8 cellular contexts compared by ENCODE assay signal in genomic region chr22:29269230-29269604, GRCh38. TPM values are rescaled to one million over a fixed set of nuclear protein-coding genes. Genes with fewer than 3 reads are reported as not detected.
DNase-seq lines count a peak whose midpoint lies in the region; ATAC-seq, FAIRE-seq and TF ChIP-seq lines count a peak whose summit lies in the region.

No MANE protein-coding gene starts in this region.

- POLR2A ChIA-PET in BJ (lab: Charles Lee), result no interaction called here

- ATAC-seq in naive B cell (ENCODE audit: low read depth in 2 of 2) (no peak), GM21825 (IDR thresholded peaks at IDR 0.05; ENCODE audit: unreplicated experiment) (no peak)

- no peaks in the 10 kb centered on the region for H3K27me3 Mint-ChIP-seq in naive B cell

- H3K4me3 ChIP-seq in BJ (ENCODE audit: low read depth, low read length) (peak overlapping the region; percentile 88), choroid plexus epithelial cell (ENCODE audit: low read depth, low read length) (peak overlapping the region; percentile 90)
- H3K4me3 ChIP-seq in Jurkat, Clone E6-1 (ENCODE audit: low read length), result peak overlapping the region; percentile 69

- H3K4me1 Mint-ChIP-seq in naive B cell, result peaks cover 46 to 61% (median 58%) of the 10 kb centered on the region in 3 donors

- no peaks in the 10 kb centered on the region for H3K27me3 ChIP-seq in BJ (ENCODE audit: control insufficient read depth, insufficient read depth, low read length)

- CTCF ChIA-PET in BJ (lab: Yijun Ruan, JAX), result interaction anchor here (1.6 kb wide), 1 partner anchor 24 kb away, joined by 4 read pairs; no protein-coding TSS in a partner anchor

- peaks cover 10% of the 10 kb centered on the region for H3K36me3 ChIP-seq in BJ (ENCODE audit: control insufficient read depth, insufficient read depth, low read length)

- DNase-seq in BJ (ENCODE audit: low read depth) (no peak), choroid plexus epithelial cell (ENCODE audit: low read depth) (peak; percentile 21), naive B cell (no peak), ureter (ENCODE audit: low spot score) (no peak), dedifferentiated amniotic fluid mesenchymal stem cell (ENCODE audit: extremely low spot score) (no peak), D721Med (ENCODE audit: insufficient read length, low spot score) (no peak)
- no peak for DNase-seq in Jurkat, Clone E6-1 (ENCODE audit: low read depth, low spot score)

- H3K27ac Mint-ChIP-seq in naive B cell, result peak overlapping the region in 5 of 6 donors; percentile 76 to 97 (median 95)

- H3K36me3 Mint-ChIP-seq in naive B cell, result peaks cover 0 to 10% of the 10 kb centered on the region in 2 donors

- no peak for FAIRE-seq in D721Med (lab: Jason Lieb, UNC)

- peak overlapping the region; percentile 89 to 100 (median 97) for H3K4me3 Mint-ChIP-seq in naive B cell

- peaks cover 0 to 3% (median 0%) of the 10 kb centered on the region in 7 donors for H3K9me3 Mint-ChIP-seq in naive B cell

- TF ChIP-seq CTCF in BJ (IDR thresholded peaks at IDR 0.05; ENCODE audit: insufficient read depth, low read depth, low read length) (no peak), choroid plexus epithelial cell (conservative IDR thresholded peaks at IDR 0.05; ENCODE audit: low read depth, low read length) (no peak), D721Med (IDR thresholded peaks at IDR 0.05; ENCODE audit: insufficient read depth, missing control alignments) (no peak)

RNA-seq across cellular contexts. Expression of gene EWSR1, which starts 1.1 kb away (rescaled TPM):
- polyA plus RNA-seq in BJ (2011; rRNA removed) (134 and 206 TPM in 2 replicates), naive B cell (ENCODE audit: low read depth in 6 of 6) (100 to 1,000 TPM; 175 to 252 (median 194) TPM)
- polyA minus RNA-seq in BJ (2011; rRNA and poly(A)+ RNA removed), result 127 and 216 TPM in 2 replicates
- 477 TPM for polyA plus RNA-seq in Jurkat, Clone E6-1 (2012; ENCODE audit: insufficient read depth, insufficient read length)
- 284 TPM for total RNA-seq in ureter

RNA-seq across cellular contexts. Expression of gene RHBDD3, which starts 1.4 kb away (rescaled TPM):
- polyA plus RNA-seq in BJ (2011; rRNA removed) (9.1 and 15.6 TPM in 2 replicates), naive B cell (ENCODE audit: low read depth in 6 of 6) (1 to 10 TPM in 4 of 6 donors, under 1 TPM in 1, not detected in 1; 0.72 to 4.2 (median 2.9) TPM)
- 3.4 and 6.6 TPM in 2 replicates for polyA minus RNA-seq in BJ (2011; rRNA and poly(A)+ RNA removed)
- polyA plus RNA-seq in Jurkat, Clone E6-1 (2012; ENCODE audit: insufficient read depth, insufficient read length), result 35.8 TPM
- total RNA-seq in ureter, result 24.4 TPM

RNA-seq across cellular contexts. Expression of gene GAS2L1, which starts 37.2 kb away (rescaled TPM):
- 12.4 and 17.0 TPM in 2 replicates for polyA plus RNA-seq in BJ (2011; rRNA removed)
- polyA minus RNA-seq in BJ (2011; rRNA and poly(A)+ RNA removed), result 7.4 and 9.1 TPM in 2 replicates
- 45.0 TPM for polyA plus RNA-seq in Jurkat, Clone E6-1 (2012; ENCODE audit: insufficient read depth, insufficient read length)
- polyA plus RNA-seq in naive B cell (ENCODE audit: low read depth in 6 of 6), result 1 to 10 TPM in 3 of 6 donors, under 1 TPM in 2, not detected in 1; 0.39 to 1.2 (median 1.0) TPM
- total RNA-seq in ureter, result 15.6 TPM

RNA-seq across cellular contexts. Expression of gene RASL10A, which starts 46.3 kb away (rescaled TPM):
- 0.16 TPM in 1 of 2 replicates, not detected in the other for polyA plus RNA-seq in BJ (2011; rRNA removed)
- not detected in 2 replicates for polyA minus RNA-seq in BJ (2011; rRNA and poly(A)+ RNA removed)
- 4.3 TPM for polyA plus RNA-seq in Jurkat, Clone E6-1 (2012; ENCODE audit: insufficient read depth, insufficient read length)
- not detected for polyA plus RNA-seq in naive B cell (ENCODE audit: low read depth in 6 of 6)
- total RNA-seq in ureter, result 5.3 TPM
